ENCODE assay signal across 8 cellular contexts in genomic region chr9:131590907-131591844, GRCh38. TPM values are rescaled to one million over a fixed set of nuclear protein-coding genes. Genes with fewer than 3 reads are reported as not detected.
A peak's percentile ranks its signal among the peaks of the same experiment; 100 is the strongest.
DNase-seq lines count a peak whose midpoint lies in the region; ATAC-seq and TF ChIP-seq lines count a peak whose summit lies in the region.

No MANE protein-coding gene starts in this region.

- no peak overlapping the region for H3K18ac ChIP-seq in H9 (ENCODE audit: insufficient read length, low read depth, low read length)

- H3K36me3 Mint-ChIP-seq in H9 (ENCODE audit: insufficient read depth in 1 of 3, low read depth in 3 of 3) = peaks cover 12 to 51% (median 26%) of the 10 kb centered on the region in 3 experiments; a peak in 6 of 7 replicates
- H3K36me3 Mint-ChIP-seq in activated CD4-positive, alpha-beta T cell treated with anti-CD3 and anti-CD28 coated beads for 36 hours (ENCODE audit: low read depth) = peaks cover 23% of the 10 kb centered on the region
- H3K36me3 Mint-ChIP-seq in central memory CD8-positive, alpha-beta T cell (ENCODE audit: insufficient read depth) = peaks cover 42% of the 10 kb centered on the region

- no peak overlapping the region for H4K8ac ChIP-seq in H9 (replicated peaks; ENCODE audit: insufficient read length, low read depth, low read length)

- no peak overlapping the region for H2BK12ac ChIP-seq in H9 (ENCODE audit: insufficient read length, low read depth, low read length)

- ATAC-seq in activated CD4-positive, alpha-beta T cell treated with anti-CD3 and anti-CD28 coated beads for 36 hours = peak; percentile 94
- peak; percentile 86 for ATAC-seq in central memory CD8-positive, alpha-beta T cell (replicated peaks; ENCODE audit: extremely low read depth, poor library complexity, severe bottlenecking)
- ATAC-seq in HG02763 (IDR thresholded peaks at IDR 0.05; ENCODE audit: unreplicated experiment) = no peak

- no peak overlapping the region for H2BK5ac ChIP-seq in H9 (ENCODE audit: insufficient read length, low read length)

- H3K4me2 ChIP-seq in BLaER1 (peak overlapping the region; percentile 73), H9 (ENCODE audit: insufficient read depth, insufficient read length, low read length) (no peak overlapping the region)

- peaks cover 0 to 2% of the 10 kb centered on the region in 2 experiments; a peak in 2 of 4 replicates for H3K4me1 Mint-ChIP-seq in H9
- peaks cover 28% of the 10 kb centered on the region for H3K4me1 Mint-ChIP-seq in activated CD4-positive, alpha-beta T cell treated with anti-CD3 and anti-CD28 coated beads for 36 hours
- H3K4me1 Mint-ChIP-seq in central memory CD8-positive, alpha-beta T cell = peaks cover 34% of the 10 kb centered on the region

- no peak overlapping the region for H3K23ac ChIP-seq in H9 (ENCODE audit: insufficient read length, low read depth, low read length)

- TF ChIP-seq CTCF in H9 (conservative IDR thresholded peaks at IDR 0.05) = peak; percentile 87

- no peak overlapping the region for H2BK120ac ChIP-seq in H9 (ENCODE audit: low read depth, low read length, poor library complexity, severe bottlenecking)

- H3K4me3 ChIP-seq in BLaER1 = no peak overlapping the region

- no peaks in the 10 kb centered on the region for H3K79me1 ChIP-seq in H9 (ENCODE audit: insufficient read depth, low read depth, low read length, poor library complexity, severe bottlenecking)

- H4K91ac ChIP-seq in H9 (ENCODE audit: insufficient read length, low read depth, low read length) = no peak overlapping the region

- peaks cover 58% of the 10 kb centered on the region for H3K36me3 ChIP-seq in BLaER1

- H3K9me3 ChIP-seq in BLaER1 (no peaks in the 10 kb centered on the region), H9 (ENCODE audit: control insufficient read depth, low read depth, low read length) (no peaks in the 10 kb centered on the region)

- WGBS in H9 (ENCODE audit: extremely low coverage, insufficient read length, low lambda C conversion rate) = no CpG with 5 or more reads among the region's 21 CpGs

- H3K27ac ChIP-seq in BLaER1 (peak overlapping the region; percentile 50; the same call in 1 of the 2 replicates), H9 (ENCODE audit: insufficient read length, low read depth, low read length) (no peak overlapping the region)

- H2AFZ ChIP-seq in H9 (ENCODE audit: low read length) = no peak overlapping the region

- intact Hi-C loops in activated CD4-positive, alpha-beta T cell treated with anti-CD3 and anti-CD28 coated beads for 36 hours (cut with DNase I, micrococcal nuclease) = loop anchor here (1.0 to 5.0 kb wide), 5 partner anchors 51 to 156 kb away; partner anchors contain the start of gene RAPGEF1 (in 1 of the 2)

- peaks cover 91% of the 10 kb centered on the region for H3K4me1 ChIP-seq in BLaER1
- H3K4me1 ChIP-seq in H9 (ENCODE audit: insufficient read depth, low read length) = no peaks in the 10 kb centered on the region

- no peaks in the 10 kb centered on the region for H3K27me3 ChIP-seq in BLaER1
- H3K27me3 ChIP-seq in H9 (ENCODE audit: insufficient read depth, low read length) = no peaks in the 10 kb centered on the region

- H3K27ac Mint-ChIP-seq in H9 = peak overlapping the region in 2 of 3 experiments; percentile 58 to 70; a peak in 2 of 7 replicates
- H3K27ac Mint-ChIP-seq in activated CD4-positive, alpha-beta T cell treated with anti-CD3 and anti-CD28 coated beads for 36 hours = peak overlapping the region; percentile 85
- peak overlapping the region; percentile 89 for H3K27ac Mint-ChIP-seq in central memory CD8-positive, alpha-beta T cell (ENCODE audit: low read depth)

- no peaks in the 10 kb centered on the region for H3K27me3 Mint-ChIP-seq in H9 (ENCODE audit: low read depth)
- no peaks in the 10 kb centered on the region for H3K27me3 Mint-ChIP-seq in activated CD4-positive, alpha-beta T cell treated with anti-CD3 and anti-CD28 coated beads for 36 hours
- no peaks in the 10 kb centered on the region for H3K27me3 Mint-ChIP-seq in central memory CD8-positive, alpha-beta T cell

- H3K4me3 Mint-ChIP-seq in H9 = no peak overlapping the region
- H3K4me3 Mint-ChIP-seq in activated CD4-positive, alpha-beta T cell treated with anti-CD3 and anti-CD28 coated beads for 36 hours = no peak overlapping the region
- H3K4me3 Mint-ChIP-seq in central memory CD8-positive, alpha-beta T cell = peak overlapping the region; percentile 43

- H4K20me1 ChIP-seq in BLaER1 = peaks cover 91% of the 10 kb centered on the region
- no peaks in the 10 kb centered on the region for H4K20me1 ChIP-seq in H9 (ENCODE audit: control insufficient read depth, insufficient read depth, insufficient read length)

- H2AK5ac ChIP-seq in H9 (ENCODE audit: insufficient read length, low read length) = no peak overlapping the region

- H3K23me2 ChIP-seq in H9 (ENCODE audit: insufficient read length, low read depth, low read length, poor library complexity, severe bottlenecking) = no peaks in the 10 kb centered on the region

- no peak overlapping the region for H3K14ac ChIP-seq in H9 (ENCODE audit: insufficient read depth, low read length)

- no peaks in the 10 kb centered on the region for H3K79me2 ChIP-seq in H9 (ENCODE audit: insufficient read depth, low read length)

- peak overlapping the region; percentile 32; the same call in 1 of the 2 replicates for H3K9ac ChIP-seq in BLaER1
- H3K9ac ChIP-seq in H9 (ENCODE audit: extremely low read depth, insufficient read length, low read length) = no peak overlapping the region

- no peaks in the 10 kb centered on the region for H3K9me3 Mint-ChIP-seq in H9
- H3K9me3 Mint-ChIP-seq in activated CD4-positive, alpha-beta T cell treated with anti-CD3 and anti-CD28 coated beads for 36 hours (ENCODE audit: low read depth) = no peaks in the 10 kb centered on the region
- H3K9me3 Mint-ChIP-seq in central memory CD8-positive, alpha-beta T cell = no peaks in the 10 kb centered on the region

- H2BK20ac ChIP-seq in H9 (ENCODE audit: low read depth, low read length, poor library complexity, severe bottlenecking) = no peak overlapping the region

- H4K5ac ChIP-seq in H9 (ENCODE audit: insufficient read length, low read depth, low read length) = no peak overlapping the region

- no peak overlapping the region for H3K56ac ChIP-seq in H9 (ENCODE audit: insufficient read length, low read depth, low read length)

- no peak overlapping the region for H3K4ac ChIP-seq in H9 (ENCODE audit: low read depth, low read length)

- CTCF ChIA-PET in activated CD4-positive, alpha-beta T cell treated with anti-CD3 and anti-CD28 coated beads for 36 hours (lab: Charles Lee) = interaction anchor here (0.5 to 4.0 kb wide), 29 partner anchors 10 to 1213 kb away, joined by 3 to 29 read pairs (median 3); partner anchors contain the start of gene RAPGEF1

- POLR2A ChIA-PET in activated CD4-positive, alpha-beta T cell treated with anti-CD3 and anti-CD28 coated beads for 36 hours (lab: Charles Lee) = interaction anchor here (0.6 to 1.0 kb wide), 3 partner anchors 12 to 168 kb away, joined by 3 read pairs; no protein-coding TSS in a partner anchor

- H3T11ph ChIP-seq in H9 (ENCODE audit: low read length) = no peak overlapping the region

- H2BK15ac ChIP-seq in H9 (ENCODE audit: low read depth, low read length) = no peak overlapping the region

- DNase-seq in H9 (peak; percentile 86), NCI-H345 treated with DMSO at 0.1 percent for 48 hours (lab: John Stamatoyannopoulos, UW; ENCODE audit: unreplicated experiment) (peak; percentile 52), left kidney (ENCODE audit: low read depth, low spot score) (peak; percentile 86)
- peak; percentile 90 for DNase-seq in activated CD4-positive, alpha-beta T cell treated with anti-CD3 and anti-CD28 coated beads for 36 hours
- peak; percentile 63 to 65 for DNase-seq in central memory CD8-positive, alpha-beta T cell (ENCODE audit: low spot score in 2 of 2)
- DNase-seq in stimulated activated CD4-positive, alpha-beta T cell treated with anti-CD3 and anti-CD28 coated beads, Interleukin-4, amount 100 ng/mL, for 24 hours = peak; percentile 82

RNA-seq across cellular contexts. Expression of gene PRRT1B, which starts 45.9 kb away (rescaled TPM):
- 0.72 and 1.0 TPM in 2 replicates for total RNA-seq in H9 (2021)
- not detected for total RNA-seq in activated CD4-positive, alpha-beta T cell treated with anti-CD3 and anti-CD28 coated beads for 36 hours
